Comparison of ENCODE assay signal across 28 cellular contexts in genomic region chr21:27371688-27372331, GRCh38.
DNase-seq lines count a peak whose midpoint lies in the region; ATAC-seq, FAIRE-seq and TF ChIP-seq lines count a peak whose summit lies in the region.
"Had no signal": no experiment of that assay in that cellular context is flagged by ENCODE, and none has a peak within 500 bp of the region (broad histone marks: within the 10 kb centered on the region; RNA-seq: fewer than 3 reads in every experiment).

No MANE protein-coding gene starts in this region.

- H3F3A ChIP-seq in SK-N-SH (replicated peaks; ENCODE audit: insufficient read depth): no peaks in the 10 kb centered on the region

- H3K27ac ChIP-seq in SK-N-SH (ENCODE audit: low read depth in 2 of 2, low read length in 1 of 2) (peak overlapping the region in 1 of 2 experiments; percentile 44; a peak in 1 of 4 replicates), osteoblast (ENCODE audit: low read depth, low read length) (peak overlapping the region; percentile 15), upper lobe of left lung (peak overlapping the region in 1 of 4 donors; percentile 17), neuronal stem cell (replicated peaks; ENCODE audit: low read length) (no peak overlapping the region)
- H3K27ac ChIP-seq: lower lobe of right lung, parathyroid adenoma, Peyer's patch, thoracic aorta had no signal

- H3K4me1 ChIP-seq in SK-N-SH (ENCODE audit: control insufficient read depth in 1 of 2, insufficient read depth in 2 of 2, low read depth in 1 of 2, low read length in 1 of 2) (peaks cover 0 to 10% of the 10 kb centered on the region in 2 experiments; a peak in 2 of 4 replicates), osteoblast (ENCODE audit: insufficient read depth, low read length) (peaks cover 10% of the 10 kb centered on the region), upper lobe of left lung (peaks cover 0 to 7% (median 0%) of the 10 kb centered on the region in 4 donors), neuronal stem cell (ENCODE audit: control insufficient read depth in 2 of 2, insufficient read depth in 1 of 2, low read depth in 1 of 2, low read length in 2 of 2) (no peaks in the 10 kb centered on the region)
- H3K4me1 ChIP-seq: parathyroid adenoma, Peyer's patch had no signal

- H2BK12ac ChIP-seq in neuronal stem cell (ENCODE audit: low read length): no peak overlapping the region

- no peaks in the 10 kb centered on the region for H4K20me1 ChIP-seq in SK-N-SH (ENCODE audit: insufficient read depth)
- no peaks in the 10 kb centered on the region for H4K20me1 ChIP-seq in osteoblast (ENCODE audit: insufficient read depth, low read length)

- no peak for DNase-seq in H54 (ENCODE audit: insufficient read length, low spot score)
- no peak for DNase-seq in SK-N-SH
- DNase-seq in fibroblast of pulmonary artery (ENCODE audit: low read depth): peak; percentile 54
- DNase-seq in osteoblast (ENCODE audit: insufficient read length, low spot score, missing footprints): no peak
- no peak for DNase-seq in upper lobe of left lung
- no peak for DNase-seq in neuronal stem cell (ENCODE audit: low spot score)
- no peak for DNase-seq in stimulated activated CD4-positive, alpha-beta T cell treated with anti-CD3 and anti-CD28 coated beads, Interleukin-4, amount 100 ng/mL, for 1 hour
- DNase-seq: activated CD8-positive, alpha-beta T cell treated with anti-CD3 and anti-CD28 coated beads, Interleukin-2, amount 10 ng/mL, durations not matched to agents 7 days and 5 days; activated naive CD4-positive, alpha-beta T cell; activated T-cell treated with anti-CD3 and anti-CD28 coated beads, Interleukin-2, amount 50 U/mL, for 24 hours; amniotic stem cell; CD4-positive, CD25-positive, alpha-beta regulatory T cell; DMS153; effector memory CD8-positive, alpha-beta T cell; foreskin fibroblast; immature natural killer cell; lower lobe of right lung; naive thymus-derived CD4-positive, alpha-beta T cell; NCI-H1105; NCI-H510A; Peyer's patch; stimulated activated naive B cell treated with anti-CD40 and anti-IgM and Interleukin-4, amounts not matched to agents 10 μg/mL and 1 μg/mL and 100 μg/mL, for 72 hours; T1000 had no signal

- no peak overlapping the region for H2BK5ac ChIP-seq in neuronal stem cell (ENCODE audit: low read length)

- H3K4me2 ChIP-seq in SK-N-SH (no peak overlapping the region), osteoblast (ENCODE audit: insufficient read depth, low read length) (peak overlapping the region; percentile 5), neuronal stem cell (ENCODE audit: insufficient read depth, low read length, poor library complexity, severe bottlenecking) (no peak overlapping the region)

- FAIRE-seq in H54 (lab: Jason Lieb, UNC): peak; percentile 60
- FAIRE-seq: GM12891 had no signal

- H3K9me2 ChIP-seq in SK-N-SH: no peaks in the 10 kb centered on the region

- TF ChIP-seq POLR2A in H54 (IDR thresholded peaks at IDR 0.05; ENCODE audit: low read depth, low read length) (no peak), upper lobe of left lung (IDR thresholded peaks at IDR 0.05) (no peak)

- H3K4ac ChIP-seq in neuronal stem cell (ENCODE audit: low read length): no peak overlapping the region

- 55% methylated on average over 1 of the region's 1 CpG for WGBS in SK-N-SH (ENCODE audit: low lambda C conversion rate)
- 54 to 57% methylated on average over 1 of the region's 1 CpG for WGBS in upper lobe of left lung, 2 donors
- WGBS in neuronal stem cell (ENCODE audit: extremely low coverage in 2 of 2, insufficient read length in 2 of 2, insufficient replicate concordance in 1 of 2), 2 donors: no CpG with 5 or more reads among the region's 1 CpG

- H3K36me3 ChIP-seq in SK-N-SH (replicated peaks in 1 of 2; ENCODE audit: control insufficient read depth in 1 of 2, insufficient read depth in 2 of 2, low read length in 1 of 2) (no peaks in the 10 kb centered on the region), osteoblast (ENCODE audit: insufficient read depth, low read length) (no peaks in the 10 kb centered on the region), upper lobe of left lung (no peaks in the 10 kb centered on the region), neuronal stem cell (replicated peaks in 1 of 2; ENCODE audit: control insufficient read depth in 2 of 2, insufficient read depth in 2 of 2, low read length in 2 of 2) (no peaks in the 10 kb centered on the region)
- H3K36me3 ChIP-seq: lower lobe of right lung, Peyer's patch, thoracic aorta had no signal

- H3K9ac ChIP-seq in SK-N-SH (no peak overlapping the region), neuronal stem cell (ENCODE audit: low read depth, low read length, poor library complexity) (no peak overlapping the region)
- H3K9ac ChIP-seq: parathyroid adenoma had no signal

- H3K23ac ChIP-seq in neuronal stem cell (ENCODE audit: low read depth, low read length, poor library complexity): no peak overlapping the region

- TF ChIP-seq RAD21 in SK-N-SH (IDR thresholded peaks at IDR 0.05; ENCODE audit: low read length): no peak

- H4K91ac ChIP-seq in neuronal stem cell (ENCODE audit: low read depth, low read length, poor library complexity): no peak overlapping the region

- TF ChIP-seq CTCF in SK-N-SH (IDR thresholded peaks at IDR 0.05) (no peak), fibroblast of pulmonary artery (IDR thresholded peaks at IDR 0.05; ENCODE audit: low read length, missing control alignments) (no peak), osteoblast (IDR thresholded peaks at IDR 0.05; ENCODE audit: extremely low read depth, low read depth, low read length) (no peak), upper lobe of left lung (IDR thresholded peaks at IDR 0.05) (no peak)

- H3K79me2 ChIP-seq in SK-N-SH (ENCODE audit: insufficient read depth) (no peaks in the 10 kb centered on the region), osteoblast (ENCODE audit: insufficient read depth, low read length) (no peaks in the 10 kb centered on the region)
- H3K79me2 ChIP-seq: parathyroid adenoma had no signal

- TF ChIP-seq EP300 in SK-N-SH (IDR thresholded peaks at IDR 0.05; ENCODE audit: borderline replicate concordance in 1 of 2, low read depth in 1 of 2, low read length in 1 of 2): no peak
- TF ChIP-seq EP300 in upper lobe of left lung (IDR thresholded peaks at IDR 0.05): no peak

- H3K14ac ChIP-seq in neuronal stem cell (ENCODE audit: low read length): no peak overlapping the region

- no peak overlapping the region for H2BK15ac ChIP-seq in neuronal stem cell (ENCODE audit: low read length)

- H4K8ac ChIP-seq in neuronal stem cell (ENCODE audit: low read depth, low read length): no peak overlapping the region

- CTCF ChIA-PET in SK-N-SH (lab: Yijun Ruan, JAX): interaction anchor here (0.7 to 1.0 kb wide), 2 partner anchors 10 to 12 kb away, joined by 3 to 4 read pairs; no protein-coding TSS in a partner anchor

- H3K9me3 ChIP-seq in SK-N-SH (no peaks in the 10 kb centered on the region), osteoblast (ENCODE audit: low read depth, low read length) (no peaks in the 10 kb centered on the region), upper lobe of left lung (no peaks in the 10 kb centered on the region), neuronal stem cell (replicated peaks in 1 of 2; ENCODE audit: control insufficient read depth in 2 of 2, insufficient read depth in 1 of 2, low read depth in 1 of 2, low read length in 2 of 2) (no peaks in the 10 kb centered on the region)
- H3K9me3 ChIP-seq: lower lobe of right lung, Peyer's patch, thoracic aorta had no signal

- no peaks in the 10 kb centered on the region for H3K79me1 ChIP-seq in neuronal stem cell (ENCODE audit: low read depth, low read length)

- H3K4me3 ChIP-seq in SK-N-SH (ENCODE audit: low read depth in 2 of 2, low read length in 1 of 2) (no peak overlapping the region), fibroblast of pulmonary artery (replicated peaks; ENCODE audit: low read depth, low read length) (no peak overlapping the region), osteoblast (ENCODE audit: insufficient read depth, low read length) (no peak overlapping the region), upper lobe of left lung (no peak overlapping the region), neuronal stem cell (ENCODE audit: low read length in 2 of 2) (no peak overlapping the region)
- H3K4me3 ChIP-seq: lower lobe of right lung, Peyer's patch, thoracic aorta had no signal

- POLR2A ChIA-PET in SK-N-SH (lab: Yijun Ruan, JAX): no interaction called here

- no peaks in the 10 kb centered on the region for H3K27me3 ChIP-seq in SK-N-SH (ENCODE audit: insufficient read depth)
- H3K27me3 ChIP-seq in osteoblast (ENCODE audit: insufficient read depth, low read length): no peaks in the 10 kb centered on the region
- no peaks in the 10 kb centered on the region for H3K27me3 ChIP-seq in upper lobe of left lung
- H3K27me3 ChIP-seq in neuronal stem cell (ENCODE audit: control insufficient read depth in 3 of 3, insufficient read depth in 3 of 3, low read depth in 1 of 3, low read length in 3 of 3): no peaks in the 10 kb centered on the region
- H3K27me3 ChIP-seq: Peyer's patch had no signal

- H2AFZ ChIP-seq in SK-N-SH (ENCODE audit: low read depth): no peak overlapping the region
- no peak overlapping the region for H2AFZ ChIP-seq in osteoblast (ENCODE audit: low read length)
- H2AFZ ChIP-seq in neuronal stem cell (ENCODE audit: low read length): no peak overlapping the region
- H2AFZ ChIP-seq: parathyroid adenoma had no signal

- no peak overlapping the region for H2AK5ac ChIP-seq in neuronal stem cell (ENCODE audit: low read depth, low read length)

- no peak overlapping the region for H3K18ac ChIP-seq in neuronal stem cell (ENCODE audit: low read length)

- no peak overlapping the region for H2BK120ac ChIP-seq in neuronal stem cell (ENCODE audit: low read depth, low read length)

- no peak for ATAC-seq in upper lobe of left lung (ENCODE audit: low FRiP score in 2 of 2)
- no peak for ATAC-seq in HG02870 (IDR thresholded peaks at IDR 0.05; ENCODE audit: unreplicated experiment)
- ATAC-seq: activated CD8-positive, alpha-beta T cell treated with anti-CD3 and anti-CD28 coated beads, Interleukin-2, amount 10 ng/mL, durations not matched to agents 7 days and 5 days; effector memory CD8-positive, alpha-beta T cell; lower lobe of right lung; naive thymus-derived CD4-positive, alpha-beta T cell; sciatic nerve; stimulated activated naive B cell treated with anti-CD40 and anti-IgM and Interleukin-4, amounts not matched to agents 10 μg/mL and 1 μg/mL and 100 μg/mL, for 72 hours had no signal

TF ChIP-seq in SK-N-SH, 30 proteins besides CTCF, POLR2A, EP300 and RAD21 (continues in another document):
- TF ChIP-seq, protein P1, sequence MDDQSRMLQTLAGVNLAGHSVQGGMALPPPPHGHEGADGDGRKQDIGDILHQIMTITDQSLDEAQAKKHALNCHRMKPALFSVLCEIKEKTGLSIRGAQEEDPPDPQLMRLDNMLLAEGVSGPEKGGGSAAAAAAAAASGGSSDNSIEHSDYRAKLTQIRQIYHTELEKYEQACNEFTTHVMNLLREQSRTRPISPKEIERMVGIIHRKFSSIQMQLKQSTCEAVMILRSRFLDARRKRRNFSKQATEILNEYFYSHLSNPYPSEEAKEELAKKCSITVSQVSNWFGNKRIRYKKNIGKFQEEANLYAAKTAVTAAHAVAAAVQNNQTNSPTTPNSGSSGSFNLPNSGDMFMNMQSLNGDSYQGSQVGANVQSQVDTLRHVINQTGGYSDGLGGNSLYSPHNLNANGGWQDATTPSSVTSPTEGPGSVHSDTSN (IDR thresholded peaks at IDR 0.05): 0 out of 2 replicates have a peak, but pooled peaks have one; percentile 7
- TF ChIP-seq SMC3 (IDR thresholded peaks at IDR 0.05; ENCODE audit: low read depth, low read length): no peak
- no peak for TF ChIP-seq NFIC (IDR thresholded peaks at IDR 0.05; ENCODE audit: borderline replicate concordance)
